16 cellular contexts compared by ENCODE assay signal in the genomic region with DNA sequence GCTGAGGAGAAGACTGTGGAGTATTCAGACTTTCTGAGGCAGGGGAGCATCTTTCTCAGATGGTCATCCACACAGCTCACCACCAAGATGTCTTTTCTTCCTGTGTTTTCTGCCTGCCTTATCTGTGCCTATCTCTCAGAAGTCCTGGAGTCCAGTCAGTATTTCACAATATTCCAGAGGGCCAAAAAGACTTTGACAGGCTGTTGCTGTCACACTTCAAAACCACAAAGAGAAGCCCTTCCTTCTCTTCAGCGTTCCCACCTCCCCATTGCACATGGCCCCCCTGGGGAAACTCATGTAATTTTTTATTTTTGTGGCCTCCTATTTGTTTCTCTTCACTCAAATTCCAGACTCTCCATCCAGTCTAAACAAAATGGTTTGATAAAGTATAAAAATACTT.
DNase-seq lines count a peak whose midpoint lies in the region; TF ChIP-seq lines count a peak whose summit lies in the region.
"Had no signal": no experiment of that assay in that cellular context is flagged by ENCODE, and none has a peak within 500 bp of the region (broad histone marks: within the 10 kb centered on the region; RNA-seq: fewer than 3 reads in every experiment).

No MANE protein-coding gene starts in this region.

- H3K9me3 ChIP-seq in neuronal stem cell (replicated peaks in 1 of 2; ENCODE audit: control insufficient read depth in 2 of 2, insufficient read depth in 1 of 2, low read depth in 1 of 2, low read length in 2 of 2) = no peaks in the 10 kb centered on the region
- no peaks in the 10 kb centered on the region for H3K9me3 ChIP-seq in adrenal gland (replicated peaks in 1 of 3)
- H3K9me3 ChIP-seq: BLaER1, Caco-2 had no signal

- no CpG with 5 or more reads among the region's 1 CpG for WGBS in neuronal stem cell (ENCODE audit: extremely low coverage in 2 of 2, insufficient read length in 2 of 2, insufficient replicate concordance in 1 of 2), 2 donors
- WGBS in adrenal gland, 4 donors = 42 to 60% (median 52%) methylated on average over 1 of the region's 1 CpG

- peak overlapping the region; percentile 16 for H2AFZ ChIP-seq in neuronal stem cell (ENCODE audit: low read length)

- H3K9ac ChIP-seq in neuronal stem cell (ENCODE audit: low read depth, low read length, poor library complexity) = no peak overlapping the region
- H3K9ac ChIP-seq: BLaER1 had no signal

- no peak overlapping the region for H2BK15ac ChIP-seq in neuronal stem cell (ENCODE audit: low read length)

- H2BK12ac ChIP-seq in neuronal stem cell (ENCODE audit: low read length) = no peak overlapping the region

- H3K23ac ChIP-seq in neuronal stem cell (ENCODE audit: low read depth, low read length, poor library complexity) = no peak overlapping the region

- H3K4ac ChIP-seq in neuronal stem cell (ENCODE audit: low read length) = no peak overlapping the region

- intact Hi-C loops in adrenal gland (cut with DNase I) = no loop called here

- H3K36me3 ChIP-seq in neuronal stem cell (replicated peaks in 1 of 2; ENCODE audit: control insufficient read depth in 2 of 2, insufficient read depth in 2 of 2, low read length in 2 of 2) (no peaks in the 10 kb centered on the region), adrenal gland (replicated peaks in 1 of 2) (no peaks in the 10 kb centered on the region)
- H3K36me3 ChIP-seq: BLaER1 had no signal

- no peak overlapping the region for H2BK120ac ChIP-seq in neuronal stem cell (ENCODE audit: low read depth, low read length)

- no peak overlapping the region for H3K4me3 ChIP-seq in neuronal stem cell (ENCODE audit: low read length in 2 of 2)
- H3K4me3 ChIP-seq in adrenal gland = no peak overlapping the region
- H3K4me3 ChIP-seq: BLaER1 had no signal

- H3K4me1 ChIP-seq in neuronal stem cell (ENCODE audit: control insufficient read depth in 2 of 2, insufficient read depth in 1 of 2, low read depth in 1 of 2, low read length in 2 of 2) = no peaks in the 10 kb centered on the region
- H3K4me1 ChIP-seq in adrenal gland (replicated peaks in 1 of 2) = no peaks in the 10 kb centered on the region
- H3K4me1 ChIP-seq: BLaER1, Caco-2 had no signal

- peak; percentile 1 for DNase-seq in DMS 273 (lab: John Stamatoyannopoulos, UW; ENCODE audit: unreplicated experiment)
- no peak for DNase-seq in DMS 273 treated with DMSO at 0.1 percent for 48 hours (lab: John Stamatoyannopoulos, UW)
- DNase-seq in HuH-7 (ENCODE audit: low spot score) = peak; percentile 5
- DNase-seq in amniotic epithelial cell (ENCODE audit: low read depth) = peak; percentile 50
- no peak for DNase-seq in neuronal stem cell (ENCODE audit: low spot score)
- no peak for DNase-seq in adrenal gland
- DNase-seq in T-helper 9 cell = no peak
- no peak for DNase-seq in globus pallidus (ENCODE audit: low spot score)
- DNase-seq: AML-193; Caco-2; CD8-positive, alpha-beta memory T cell; HCEC 1CT; HFFc6 had no signal

- H3K18ac ChIP-seq in neuronal stem cell (ENCODE audit: low read length) = no peak overlapping the region

- no peak overlapping the region for H2AK5ac ChIP-seq in neuronal stem cell (ENCODE audit: low read depth, low read length)

- no peak for TF ChIP-seq POLR2A in adrenal gland (IDR thresholded peaks at IDR 0.05)

- no peak for TF ChIP-seq CTCF in adrenal gland (IDR thresholded peaks at IDR 0.05)

- H3K27me3 ChIP-seq in neuronal stem cell (ENCODE audit: control insufficient read depth in 3 of 3, insufficient read depth in 3 of 3, low read depth in 1 of 3, low read length in 3 of 3) (no peaks in the 10 kb centered on the region), adrenal gland (no peaks in the 10 kb centered on the region)
- H3K27me3 ChIP-seq: BLaER1 had no signal

- H3K4me2 ChIP-seq in neuronal stem cell (ENCODE audit: insufficient read depth, low read length, poor library complexity, severe bottlenecking) = no peak overlapping the region
- H3K4me2 ChIP-seq: BLaER1 had no signal

- no peak overlapping the region for H4K8ac ChIP-seq in neuronal stem cell (ENCODE audit: low read depth, low read length)

- no peak overlapping the region for H3K14ac ChIP-seq in neuronal stem cell (ENCODE audit: low read length)

- H3K79me1 ChIP-seq in neuronal stem cell (ENCODE audit: low read depth, low read length) = no peaks in the 10 kb centered on the region

- no peak overlapping the region for H4K91ac ChIP-seq in neuronal stem cell (ENCODE audit: low read depth, low read length, poor library complexity)

- H3K27ac ChIP-seq in neuronal stem cell (replicated peaks; ENCODE audit: low read length) (no peak overlapping the region), adrenal gland (no peak overlapping the region)
- H3K27ac ChIP-seq: 22Rv1, BLaER1, HL-60 had no signal

- H2BK5ac ChIP-seq in neuronal stem cell (ENCODE audit: low read length) = no peak overlapping the region

Comparison
In these comparisons a context has a peak if more than half of its experiments do, and no peak if none do; other contexts are left out.
1. DNase-seq: peak in DMS 273 (single experiment), HuH-7 (single experiment) and amniotic epithelial cell (single experiment); none in DMS 273 treated with DMSO at 0.1 percent for 48 hours (single experiment), neuronal stem cell (single experiment), adrenal gland (0 of 7), T-helper 9 cell (single experiment) and globus pallidus (single experiment).